In the genomic region with DNA sequence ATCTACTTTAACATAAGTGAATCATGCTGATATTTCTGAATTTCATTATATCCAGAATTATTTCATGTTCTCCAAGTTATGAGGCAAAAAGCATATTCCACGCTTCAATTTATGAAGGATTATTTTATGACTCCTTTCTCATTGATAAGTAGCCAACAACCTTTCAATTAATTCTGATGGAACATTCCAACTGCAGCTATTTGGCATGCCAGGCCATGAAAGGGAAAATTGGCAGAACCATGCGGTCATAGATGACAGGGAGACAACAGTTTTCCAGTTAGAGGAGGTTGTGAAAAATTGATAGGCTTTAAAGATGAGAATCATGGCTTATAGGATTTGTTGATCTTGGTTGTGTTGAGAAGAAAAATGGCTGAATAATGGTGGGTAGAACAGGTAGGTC, we compare ENCODE assay signal across 16 cellular contexts.
"Had no signal": no experiment of that assay in that cellular context is flagged by ENCODE, and none has a peak within 500 bp of the region (broad histone marks: within the 10 kb centered on the region; RNA-seq: fewer than 3 reads in every experiment).

No MANE protein-coding gene starts in this region.

- DNase-seq: activated CD4-positive, alpha-beta T cell treated with anti-CD3 and anti-CD28 coated beads, Interleukin-2, amount 50 U/mL, for 1 hour; activated CD4-positive, CD25-positive, alpha-beta regulatory T cell; activated gamma-delta T cell; activated T-cell treated with anti-CD3 and anti-CD28 coated beads, Interleukin-2, amount 50 U/mL, for 24 hours; hippocampal formation; kidney; left lung; mesenchymal stem cell; occipital lobe; stimulated activated CD4-positive, alpha-beta T cell treated with anti-CD3 and anti-CD28 coated beads, Interleukin-15, amount 100 ng/mL, for 24 hours; stimulated activated CD4-positive, alpha-beta T cell treated with anti-CD3 and anti-CD28 coated beads, Interleukin-4, amount 100 ng/mL, for 1 hour; stimulated activated naive CD4-positive, alpha-beta T cell; transverse colon had no signal

- H3K9me3 ChIP-seq: left lung, transverse colon had no signal

- H3K27ac Mint-ChIP-seq: activated T-cell treated with anti-CD3 and anti-CD28 coated beads, Interleukin-2, amount 50 U/mL, for 24 hours had no signal

- H3K27me3 Mint-ChIP-seq: activated T-cell treated with anti-CD3 and anti-CD28 coated beads, Interleukin-2, amount 50 U/mL, for 24 hours had no signal

- H3K4me3 Mint-ChIP-seq: activated T-cell treated with anti-CD3 and anti-CD28 coated beads, Interleukin-2, amount 50 U/mL, for 24 hours; nephron had no signal

- H3K9me3 Mint-ChIP-seq: activated T-cell treated with anti-CD3 and anti-CD28 coated beads, Interleukin-2, amount 50 U/mL, for 24 hours had no signal

- ATAC-seq: esophagus mucosa, left lung had no signal

- H3K27me3 ChIP-seq: left lung, transverse colon had no signal

- H3K4me3 ChIP-seq: left lung, skin epidermis, transverse colon had no signal
